In the genomic region with DNA sequence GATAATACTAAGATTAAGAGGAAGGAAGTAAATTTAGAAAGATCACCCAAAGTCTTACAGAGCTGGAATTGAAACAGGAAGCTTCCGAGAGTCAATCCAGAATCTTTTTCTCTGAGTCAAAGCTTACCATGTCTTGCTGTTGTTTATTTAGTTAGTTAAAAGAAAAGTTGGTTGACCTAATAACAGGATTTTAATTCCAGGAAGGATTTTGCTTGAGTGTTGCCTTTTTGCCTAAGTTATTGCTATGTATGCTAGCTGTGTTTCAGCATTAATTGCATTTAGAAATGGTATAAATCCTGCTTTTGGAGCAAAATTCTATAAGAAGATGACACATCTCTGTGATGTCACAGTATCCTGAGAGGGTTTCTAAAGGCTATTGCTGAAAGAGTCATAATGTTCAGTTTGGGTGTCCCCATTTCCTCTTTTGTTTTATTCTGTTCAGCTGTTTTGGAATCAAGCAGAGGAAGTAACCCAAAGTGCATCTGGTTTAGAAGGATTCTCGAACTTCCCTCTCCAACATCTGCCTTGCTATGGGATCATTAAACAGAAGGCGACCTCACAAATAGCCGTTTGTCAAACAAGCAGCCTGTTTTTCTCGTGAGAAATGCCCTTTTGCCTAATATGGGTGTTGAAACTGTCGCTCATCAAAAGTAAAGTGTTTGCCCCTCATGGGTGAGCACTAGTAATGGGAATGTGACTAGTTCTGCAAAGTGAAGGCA, we compare ENCODE assay signal across 10 cellular contexts.
DNase-seq lines count a peak whose midpoint lies in the region; ATAC-seq and TF ChIP-seq lines count a peak whose summit lies in the region.
"Had no signal": no experiment of that assay in that cellular context is flagged by ENCODE, and none has a peak within 500 bp of the region (broad histone marks: within the 10 kb centered on the region; RNA-seq: fewer than 3 reads in every experiment).

No MANE protein-coding gene starts in this region.

- BruUV-seq in Caco-2 (replicated peaks; lab: Mats Ljungman, UMichigan) = no TSS peak

- H3K27me3 ChIP-seq in skeletal muscle satellite cell (ENCODE audit: control insufficient read depth, insufficient read depth, low read length) = no peaks in the 10 kb centered on the region
- H3K27me3 ChIP-seq in Caco-2 (replicated peaks; ENCODE audit: control insufficient read depth, insufficient read depth, low read length) = no peaks in the 10 kb centered on the region

- no peak for TF ChIP-seq CTCF in endothelial cell (IDR thresholded peaks at IDR 0.05; ENCODE audit: unreplicated experiment)
- no peak for TF ChIP-seq CTCF in Caco-2 (IDR thresholded peaks at IDR 0.05; ENCODE audit: insufficient read depth in 1 of 2, low read depth in 1 of 2, low read length in 1 of 2, severe bottlenecking in 1 of 2, unreplicated experiment in 1 of 2)

- ATAC-seq in GM18520 (IDR thresholded peaks at IDR 0.05; ENCODE audit: unreplicated experiment) = no peak
- ATAC-seq in activated CD8-positive, alpha-beta memory T cell treated with anti-CD3 and anti-CD28 coated beads, Interleukin-2, amount 10 ng/mL, durations not matched to agents 7 days and 5 days = no peak
- ATAC-seq: activated CD4-positive, alpha-beta T cell treated with anti-CD3 and anti-CD28 coated beads for 36 hours had no signal

- peak overlapping the region; percentile 38 for H3K4me2 ChIP-seq in skeletal muscle satellite cell (ENCODE audit: low read length)

- peak overlapping the region; percentile 7 for H3K9ac ChIP-seq in skeletal muscle satellite cell (ENCODE audit: low read depth, low read length)

- intact Hi-C loops in Caco-2 (cut with micrococcal nuclease; ENCODE audit: unreplicated experiment) = no loop called here

- H3K9me3 Mint-ChIP-seq in endothelial cell (ENCODE audit: unreplicated experiment) (peaks cover 8% of the 10 kb centered on the region), Caco-2 (ENCODE audit: unreplicated experiment) (peaks cover 10% of the 10 kb centered on the region)
- H3K9me3 Mint-ChIP-seq in activated CD8-positive, alpha-beta memory T cell treated with anti-CD3 and anti-CD28 coated beads, Interleukin-2, amount 10 ng/mL, durations not matched to agents 7 days and 5 days (ENCODE audit: low read depth) = peaks cover 3% of the 10 kb centered on the region

- no peaks in the 10 kb centered on the region for H3K27me3 Mint-ChIP-seq in endothelial cell (ENCODE audit: unreplicated experiment)
- H3K27me3 Mint-ChIP-seq in activated CD8-positive, alpha-beta memory T cell treated with anti-CD3 and anti-CD28 coated beads, Interleukin-2, amount 10 ng/mL, durations not matched to agents 7 days and 5 days = no peaks in the 10 kb centered on the region
- H3K27me3 Mint-ChIP-seq in Caco-2 (ENCODE audit: insufficient read depth, unreplicated experiment) = no peaks in the 10 kb centered on the region
- H3K27me3 Mint-ChIP-seq: activated CD4-positive, alpha-beta T cell treated with anti-CD3 and anti-CD28 coated beads for 36 hours had no signal

- CTCF ChIA-PET in activated CD8-positive, alpha-beta memory T cell treated with anti-CD3 and anti-CD28 coated beads, Interleukin-2, amount 10 ng/mL, durations not matched to agents 7 days and 5 days (lab: Charles Lee) = no interaction called here
- CTCF ChIA-PET in Caco-2 (lab: Charles Lee) = no interaction called here

- H3K36me3 Mint-ChIP-seq in endothelial cell (ENCODE audit: low read depth, unreplicated experiment) = no peaks in the 10 kb centered on the region
- H3K36me3 Mint-ChIP-seq in activated CD8-positive, alpha-beta memory T cell treated with anti-CD3 and anti-CD28 coated beads, Interleukin-2, amount 10 ng/mL, durations not matched to agents 7 days and 5 days = no peaks in the 10 kb centered on the region
- H3K36me3 Mint-ChIP-seq in Caco-2 (ENCODE audit: insufficient read depth, unreplicated experiment) = peaks cover 5% of the 10 kb centered on the region

- H3K4me1 Mint-ChIP-seq in endothelial cell (ENCODE audit: unreplicated experiment) (peaks cover 8% of the 10 kb centered on the region), Caco-2 (ENCODE audit: low read depth, unreplicated experiment) (peaks cover 13% of the 10 kb centered on the region)
- no peaks in the 10 kb centered on the region for H3K4me1 Mint-ChIP-seq in activated CD8-positive, alpha-beta memory T cell treated with anti-CD3 and anti-CD28 coated beads, Interleukin-2, amount 10 ng/mL, durations not matched to agents 7 days and 5 days
- H3K4me1 Mint-ChIP-seq: activated CD4-positive, alpha-beta T cell treated with anti-CD3 and anti-CD28 coated beads for 36 hours had no signal

- H3K9me3 ChIP-seq in skeletal muscle satellite cell (replicated peaks; ENCODE audit: low read length) (no peaks in the 10 kb centered on the region), Caco-2 (peaks cover 3% of the 10 kb centered on the region; the same call in 1 of the 2 replicates)

- DNase-seq in GF-D8 (lab: John Stamatoyannopoulos, UW) (peak; percentile 41), RPMI7951 (ENCODE audit: low read depth) (peak; percentile 20), fibroblast of peridontal ligament (ENCODE audit: extremely low read depth) (peak; percentile 55), endothelial cell (ENCODE audit: low spot score) (no peak), Caco-2 (no peak)
- DNase-seq in activated CD8-positive, alpha-beta memory T cell treated with anti-CD3 and anti-CD28 coated beads, Interleukin-2, amount 10 ng/mL, durations not matched to agents 7 days and 5 days = no peak
- DNase-seq: activated CD4-positive, alpha-beta T cell treated with anti-CD3 and anti-CD28 coated beads for 36 hours; Karpas-422 had no signal

- POLR2A ChIA-PET in Caco-2 (lab: Charles Lee) = no interaction called here

- no peak overlapping the region for H3K4me3 Mint-ChIP-seq in endothelial cell (ENCODE audit: unreplicated experiment)
- H3K4me3 Mint-ChIP-seq in activated CD8-positive, alpha-beta memory T cell treated with anti-CD3 and anti-CD28 coated beads, Interleukin-2, amount 10 ng/mL, durations not matched to agents 7 days and 5 days = no peak overlapping the region
- no peak overlapping the region for H3K4me3 Mint-ChIP-seq in Caco-2 (ENCODE audit: unreplicated experiment)
- H3K4me3 Mint-ChIP-seq: activated CD4-positive, alpha-beta T cell treated with anti-CD3 and anti-CD28 coated beads for 36 hours had no signal

- no peak overlapping the region for H3K27ac Mint-ChIP-seq in endothelial cell (ENCODE audit: unreplicated experiment)
- no peak overlapping the region for H3K27ac Mint-ChIP-seq in activated CD8-positive, alpha-beta memory T cell treated with anti-CD3 and anti-CD28 coated beads, Interleukin-2, amount 10 ng/mL, durations not matched to agents 7 days and 5 days
- no peak overlapping the region for H3K27ac Mint-ChIP-seq in Caco-2 (ENCODE audit: unreplicated experiment)
- H3K27ac Mint-ChIP-seq: activated CD4-positive, alpha-beta T cell treated with anti-CD3 and anti-CD28 coated beads for 36 hours had no signal

- H3K36me3 ChIP-seq in skeletal muscle satellite cell (ENCODE audit: insufficient read depth, low read length) = no peaks in the 10 kb centered on the region
- no peaks in the 10 kb centered on the region for H3K36me3 ChIP-seq in Caco-2 (ENCODE audit: control insufficient read depth, insufficient read depth, low read length)

- H3K4me1 ChIP-seq in skeletal muscle satellite cell (ENCODE audit: control insufficient read depth, insufficient read depth, low read length) = peaks cover 18% of the 10 kb centered on the region
- peaks cover 4% of the 10 kb centered on the region; the same call in 1 of the 2 replicates for H3K4me1 ChIP-seq in Caco-2

- H3K4me3 ChIP-seq in skeletal muscle satellite cell (ENCODE audit: low read length) = peak overlapping the region; percentile 2
- no peak overlapping the region for H3K4me3 ChIP-seq in Caco-2 (ENCODE audit: low read depth, low read length)

Comparison
In these comparisons a context has a peak if more than half of its experiments do, and no peak if none do; other contexts are left out.
1. DNase-seq: peak in GF-D8 (single experiment), RPMI7951 (single experiment) and fibroblast of peridontal ligament (single experiment); none in endothelial cell (single experiment), activated CD8-positive, alpha-beta memory T cell treated with anti-CD3 and anti-CD28 coated beads, Interleukin-2, amount 10 ng/mL, durations not matched to agents 7 days and 5 days (single experiment) and Caco-2 (0 of 2).